Comparison of ENCODE assay signal across 9 cellular contexts in the genomic region with DNA sequence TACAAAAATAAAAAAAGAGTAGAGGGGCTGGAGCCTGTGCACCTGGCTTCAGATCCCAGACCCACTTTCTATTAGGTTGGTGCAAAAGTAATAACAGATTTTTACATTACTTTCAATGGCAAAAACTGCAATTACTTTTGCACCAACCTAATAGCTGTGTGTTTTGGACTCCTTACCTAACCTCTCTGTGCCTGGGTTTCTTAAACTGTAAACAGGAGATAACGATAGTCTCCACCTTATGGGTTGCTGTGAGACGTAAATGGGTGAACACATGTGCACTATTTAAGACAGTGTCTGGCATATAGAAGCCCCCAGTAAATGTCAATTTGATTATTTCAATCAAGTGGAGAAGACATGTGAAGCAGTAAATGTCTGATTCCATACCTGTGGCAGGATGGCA.
"Had no signal": no experiment of that assay in that cellular context is flagged by ENCODE, and none has a peak within 500 bp of the region (broad histone marks: within the 10 kb centered on the region; RNA-seq: fewer than 3 reads in every experiment).

No MANE protein-coding gene starts in this region.

- H3K36me3 ChIP-seq: HAP-1 had no signal

- H2AFZ ChIP-seq: GM23248 had no signal

- H3K4me2 ChIP-seq: KMS-11 had no signal

- H3K9me3 ChIP-seq: HAP-1 had no signal

- H3K4me1 ChIP-seq: HAP-1 had no signal

- H3K9ac ChIP-seq: GM23248, KMS-11 had no signal

- H3K4me3 ChIP-seq: GM23248, HAP-1 had no signal

- H3K27ac ChIP-seq: GM23248, HL-60, KMS-11 had no signal

- DNase-seq: GM23248, H7, IMR-90, Karpas-422, KBM-7 had no signal

- ATAC-seq: HCT116 had no signal
